Comparison of ENCODE assay signal across 1 cellular context in genomic region chr10:6279540-6280267, GRCh38.
TF ChIP-seq lines count a peak whose summit lies in the region.

No MANE protein-coding gene starts in this region.

TF ChIP-seq in HepG2, 621 proteins besides CTCF, POLR2A, EP300 and RAD21 (continued from another document and continues in another):
- TF ChIP-seq SPEN (CRISPR knock-in tag; IDR thresholded peaks at IDR 0.05; ENCODE audit: low read depth), result no peak
- no peak for TF ChIP-seq ZNF562 (CRISPR knock-in tag; IDR thresholded peaks at IDR 0.05; ENCODE audit: borderline replicate concordance)
- no peak for TF ChIP-seq SMARCC2 (IDR thresholded peaks at IDR 0.05)
- TF ChIP-seq ZNF782 (CRISPR knock-in tag; IDR thresholded peaks at IDR 0.05; ENCODE audit: borderline replicate concordance), result no peak
- TF ChIP-seq MTF1 (CRISPR knock-in tag; IDR thresholded peaks at IDR 0.05), result no peak
- no peak for TF ChIP-seq MAZ (IDR thresholded peaks at IDR 0.05; ENCODE audit: borderline replicate concordance, low read depth, low read length)
- no peak for TF ChIP-seq MAZ (CRISPR knock-in tag; IDR thresholded peaks at IDR 0.05; ENCODE audit: low read depth)
- no peak for TF ChIP-seq MTF2 (CRISPR knock-in tag; IDR thresholded peaks at IDR 0.05; ENCODE audit: borderline replicate concordance)
- no peak for TF ChIP-seq KDM4B (CRISPR knock-in tag; IDR thresholded peaks at IDR 0.05)
- peak; percentile 53; the same call in 1 of the 2 replicates for TF ChIP-seq FOXJ3 (CRISPR knock-in tag; IDR thresholded peaks at IDR 0.05; ENCODE audit: borderline replicate concordance)
- TF ChIP-seq DRAP1 (CRISPR knock-in tag; IDR thresholded peaks at IDR 0.05), result 0 out of 2 replicates have a peak, but pooled peaks have one; percentile 53
- TF ChIP-seq, protein P1, sequence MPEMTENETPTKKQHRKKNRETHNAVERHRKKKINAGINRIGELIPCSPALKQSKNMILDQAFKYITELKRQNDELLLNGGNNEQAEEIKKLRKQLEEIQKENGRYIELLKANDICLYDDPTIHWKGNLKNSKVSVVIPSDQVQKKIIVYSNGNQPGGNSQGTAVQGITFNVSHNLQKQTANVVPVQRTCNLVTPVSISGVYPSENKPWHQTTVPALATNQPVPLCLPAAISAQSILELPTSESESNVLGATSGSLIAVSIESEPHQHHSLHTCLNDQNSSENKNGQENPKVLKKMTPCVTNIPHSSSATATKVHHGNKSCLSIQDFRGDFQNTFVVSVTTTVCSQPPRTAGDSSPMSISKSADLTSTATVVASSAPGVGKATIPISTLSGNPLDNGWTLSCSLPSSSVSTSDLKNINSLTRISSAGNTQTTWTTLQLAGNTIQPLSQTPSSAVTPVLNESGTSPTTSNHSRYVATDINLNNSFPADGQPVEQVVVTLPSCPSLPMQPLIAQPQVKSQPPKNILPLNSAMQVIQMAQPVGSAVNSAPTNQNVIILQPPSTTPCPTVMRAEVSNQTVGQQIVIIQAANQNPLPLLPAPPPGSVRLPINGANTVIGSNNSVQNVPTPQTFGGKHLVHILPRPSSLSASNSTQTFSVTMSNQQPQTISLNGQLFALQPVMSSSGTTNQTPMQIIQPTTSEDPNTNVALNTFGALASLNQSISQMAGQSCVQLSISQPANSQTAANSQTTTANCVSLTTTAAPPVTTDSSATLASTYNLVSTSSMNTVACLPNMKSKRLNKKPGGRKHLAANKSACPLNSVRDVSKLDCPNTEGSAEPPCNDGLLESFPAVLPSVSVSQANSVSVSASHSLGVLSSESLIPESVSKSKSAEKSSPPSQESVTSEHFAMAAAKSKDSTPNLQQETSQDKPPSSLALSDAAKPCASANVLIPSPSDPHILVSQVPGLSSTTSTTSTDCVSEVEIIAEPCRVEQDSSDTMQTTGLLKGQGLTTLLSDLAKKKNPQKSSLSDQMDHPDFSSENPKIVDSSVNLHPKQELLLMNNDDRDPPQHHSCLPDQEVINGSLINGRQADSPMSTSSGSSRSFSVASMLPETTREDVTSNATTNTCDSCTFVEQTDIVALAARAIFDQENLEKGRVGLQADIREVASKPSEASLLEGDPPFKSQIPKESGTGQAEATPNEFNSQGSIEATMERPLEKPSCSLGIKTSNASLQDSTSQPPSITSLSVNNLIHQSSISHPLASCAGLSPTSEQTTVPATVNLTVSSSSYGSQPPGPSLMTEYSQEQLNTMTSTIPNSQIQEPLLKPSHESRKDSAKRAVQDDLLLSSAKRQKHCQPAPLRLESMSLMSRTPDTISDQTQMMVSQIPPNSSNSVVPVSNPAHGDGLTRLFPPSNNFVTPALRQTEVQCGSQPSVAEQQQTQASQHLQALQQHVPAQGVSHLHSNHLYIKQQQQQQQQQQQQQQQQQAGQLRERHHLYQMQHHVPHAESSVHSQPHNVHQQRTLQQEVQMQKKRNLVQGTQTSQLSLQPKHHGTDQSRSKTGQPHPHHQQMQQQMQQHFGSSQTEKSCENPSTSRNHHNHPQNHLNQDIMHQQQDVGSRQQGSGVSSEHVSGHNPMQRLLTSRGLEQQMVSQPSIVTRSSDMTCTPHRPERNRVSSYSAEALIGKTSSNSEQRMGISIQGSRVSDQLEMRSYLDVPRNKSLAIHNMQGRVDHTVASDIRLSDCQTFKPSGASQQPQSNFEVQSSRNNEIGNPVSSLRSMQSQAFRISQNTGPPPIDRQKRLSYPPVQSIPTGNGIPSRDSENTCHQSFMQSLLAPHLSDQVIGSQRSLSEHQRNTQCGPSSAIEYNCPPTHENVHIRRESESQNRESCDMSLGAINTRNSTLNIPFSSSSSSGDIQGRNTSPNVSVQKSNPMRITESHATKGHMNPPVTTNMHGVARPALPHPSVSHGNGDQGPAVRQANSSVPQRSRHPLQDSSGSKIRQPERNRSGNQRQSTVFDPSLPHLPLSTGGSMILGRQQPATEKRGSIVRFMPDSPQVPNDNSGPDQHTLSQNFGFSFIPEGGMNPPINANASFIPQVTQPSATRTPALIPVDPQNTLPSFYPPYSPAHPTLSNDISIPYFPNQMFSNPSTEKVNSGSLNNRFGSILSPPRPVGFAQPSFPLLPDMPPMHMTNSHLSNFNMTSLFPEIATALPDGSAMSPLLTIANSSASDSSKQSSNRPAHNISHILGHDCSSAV (CRISPR knock-in tag; IDR thresholded peaks at IDR 0.05; ENCODE audit: borderline replicate concordance), result peak; percentile 62; the same call in 1 of the 2 replicates
- TF ChIP-seq ZNF576 (CRISPR knock-in tag; IDR thresholded peaks at IDR 0.05), result no peak
- TF ChIP-seq HDAC1 (CRISPR knock-in tag; IDR thresholded peaks at IDR 0.05), result peak; percentile 66
- TF ChIP-seq ZMAT3 (CRISPR knock-in tag; conservative IDR thresholded peaks at IDR 0.05), result no peak
- TF ChIP-seq, protein P2, sequence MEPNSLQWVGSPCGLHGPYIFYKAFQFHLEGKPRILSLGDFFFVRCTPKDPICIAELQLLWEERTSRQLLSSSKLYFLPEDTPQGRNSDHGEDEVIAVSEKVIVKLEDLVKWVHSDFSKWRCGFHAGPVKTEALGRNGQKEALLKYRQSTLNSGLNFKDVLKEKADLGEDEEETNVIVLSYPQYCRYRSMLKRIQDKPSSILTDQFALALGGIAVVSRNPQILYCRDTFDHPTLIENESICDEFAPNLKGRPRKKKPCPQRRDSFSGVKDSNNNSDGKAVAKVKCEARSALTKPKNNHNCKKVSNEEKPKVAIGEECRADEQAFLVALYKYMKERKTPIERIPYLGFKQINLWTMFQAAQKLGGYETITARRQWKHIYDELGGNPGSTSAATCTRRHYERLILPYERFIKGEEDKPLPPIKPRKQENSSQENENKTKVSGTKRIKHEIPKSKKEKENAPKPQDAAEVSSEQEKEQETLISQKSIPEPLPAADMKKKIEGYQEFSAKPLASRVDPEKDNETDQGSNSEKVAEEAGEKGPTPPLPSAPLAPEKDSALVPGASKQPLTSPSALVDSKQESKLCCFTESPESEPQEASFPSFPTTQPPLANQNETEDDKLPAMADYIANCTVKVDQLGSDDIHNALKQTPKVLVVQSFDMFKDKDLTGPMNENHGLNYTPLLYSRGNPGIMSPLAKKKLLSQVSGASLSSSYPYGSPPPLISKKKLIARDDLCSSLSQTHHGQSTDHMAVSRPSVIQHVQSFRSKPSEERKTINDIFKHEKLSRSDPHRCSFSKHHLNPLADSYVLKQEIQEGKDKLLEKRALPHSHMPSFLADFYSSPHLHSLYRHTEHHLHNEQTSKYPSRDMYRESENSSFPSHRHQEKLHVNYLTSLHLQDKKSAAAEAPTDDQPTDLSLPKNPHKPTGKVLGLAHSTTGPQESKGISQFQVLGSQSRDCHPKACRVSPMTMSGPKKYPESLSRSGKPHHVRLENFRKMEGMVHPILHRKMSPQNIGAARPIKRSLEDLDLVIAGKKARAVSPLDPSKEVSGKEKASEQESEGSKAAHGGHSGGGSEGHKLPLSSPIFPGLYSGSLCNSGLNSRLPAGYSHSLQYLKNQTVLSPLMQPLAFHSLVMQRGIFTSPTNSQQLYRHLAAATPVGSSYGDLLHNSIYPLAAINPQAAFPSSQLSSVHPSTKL (CRISPR knock-in tag; IDR thresholded peaks at IDR 0.05), result peak; percentile 94
- TF ChIP-seq ZNF441 (CRISPR knock-in tag; IDR thresholded peaks at IDR 0.05; ENCODE audit: borderline replicate concordance), result no peak
- TF ChIP-seq RXRA (CRISPR knock-in tag; IDR thresholded peaks at IDR 0.05), result peak; percentile 97
- peak; percentile 67; the same call in 1 of the 2 replicates for TF ChIP-seq NR2F2 (IDR thresholded peaks at IDR 0.05; ENCODE audit: borderline replicate concordance, low read depth)
- no peak for TF ChIP-seq PLRG1 (conservative IDR thresholded peaks at IDR 0.05)
- no peak for TF ChIP-seq NFRKB (IDR thresholded peaks at IDR 0.05)
- no peak for TF ChIP-seq ZNF7 (CRISPR knock-in tag; IDR thresholded peaks at IDR 0.05)
- no peak; the same call in 1 of the 2 replicates for TF ChIP-seq GMEB1 (CRISPR knock-in tag; IDR thresholded peaks at IDR 0.05; ENCODE audit: borderline replicate concordance)
- TF ChIP-seq AGO1 (IDR thresholded peaks at IDR 0.05; ENCODE audit: low read depth, low read length, poor library complexity, severe bottlenecking), result no peak
- TF ChIP-seq, protein P3, sequence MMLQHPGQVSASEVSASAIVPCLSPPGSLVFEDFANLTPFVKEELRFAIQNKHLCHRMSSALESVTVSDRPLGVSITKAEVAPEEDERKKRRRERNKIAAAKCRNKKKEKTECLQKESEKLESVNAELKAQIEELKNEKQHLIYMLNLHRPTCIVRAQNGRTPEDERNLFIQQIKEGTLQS (CRISPR knock-in tag; IDR thresholded peaks at IDR 0.05), result no peak
- no peak for TF ChIP-seq MAF1 (CRISPR knock-in tag; IDR thresholded peaks at IDR 0.05; ENCODE audit: borderline replicate concordance)
- peak; percentile 84; the same call in 1 of the 2 replicates for TF ChIP-seq THRA (CRISPR knock-in tag; IDR thresholded peaks at IDR 0.05; ENCODE audit: borderline replicate concordance)
- TF ChIP-seq SIN3A (IDR thresholded peaks at IDR 0.05; ENCODE audit: borderline replicate concordance, low read depth, low read length), result 0 out of 2 replicates have a peak, but pooled peaks have one; percentile 27
- no peak for TF ChIP-seq PAWR (CRISPR knock-in tag; IDR thresholded peaks at IDR 0.05; ENCODE audit: borderline replicate concordance)
- peak; percentile 68 for TF ChIP-seq CREM (IDR thresholded peaks at IDR 0.05)
- TF ChIP-seq CREM (CRISPR knock-in tag; IDR thresholded peaks at IDR 0.05), result no peak
- no peak for TF ChIP-seq AKAP8 (CRISPR knock-in tag; IDR thresholded peaks at IDR 0.05)
- no peak for TF ChIP-seq ZSCAN30 (CRISPR knock-in tag; IDR thresholded peaks at IDR 0.05)
- peak; percentile 80 for TF ChIP-seq MED1 (CRISPR knock-in tag; IDR thresholded peaks at IDR 0.05)
- no peak for TF ChIP-seq ARNT (IDR thresholded peaks at IDR 0.05)
- no peak for TF ChIP-seq ZFP36 (IDR thresholded peaks at IDR 0.05; ENCODE audit: borderline replicate concordance, low read depth, low read length, partially characterized antibody)
- TF ChIP-seq ZNF644 (CRISPR knock-in tag; IDR thresholded peaks at IDR 0.05; ENCODE audit: low read depth), result peak; percentile 79
- TF ChIP-seq, protein P4, sequence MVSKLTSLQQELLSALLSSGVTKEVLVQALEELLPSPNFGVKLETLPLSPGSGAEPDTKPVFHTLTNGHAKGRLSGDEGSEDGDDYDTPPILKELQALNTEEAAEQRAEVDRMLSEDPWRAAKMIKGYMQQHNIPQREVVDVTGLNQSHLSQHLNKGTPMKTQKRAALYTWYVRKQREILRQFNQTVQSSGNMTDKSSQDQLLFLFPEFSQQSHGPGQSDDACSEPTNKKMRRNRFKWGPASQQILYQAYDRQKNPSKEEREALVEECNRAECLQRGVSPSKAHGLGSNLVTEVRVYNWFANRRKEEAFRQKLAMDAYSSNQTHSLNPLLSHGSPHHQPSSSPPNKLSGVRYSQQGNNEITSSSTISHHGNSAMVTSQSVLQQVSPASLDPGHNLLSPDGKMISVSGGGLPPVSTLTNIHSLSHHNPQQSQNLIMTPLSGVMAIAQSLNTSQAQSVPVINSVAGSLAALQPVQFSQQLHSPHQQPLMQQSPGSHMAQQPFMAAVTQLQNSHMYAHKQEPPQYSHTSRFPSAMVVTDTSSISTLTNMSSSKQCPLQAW (CRISPR knock-in tag; IDR thresholded peaks at IDR 0.05), result peak; percentile 97
- TF ChIP-seq ZSCAN31 (CRISPR knock-in tag; IDR thresholded peaks at IDR 0.05; ENCODE audit: low read depth), result no peak
- TF ChIP-seq ZFAT (CRISPR knock-in tag; conservative IDR thresholded peaks at IDR 0.05), result no peak
- TF ChIP-seq TBP (CRISPR knock-in tag; IDR thresholded peaks at IDR 0.05), result no peak
- no peak for TF ChIP-seq TOPORS (CRISPR knock-in tag; IDR thresholded peaks at IDR 0.05)
- no peak for TF ChIP-seq STAT5B (CRISPR knock-in tag; IDR thresholded peaks at IDR 0.05)
- no peak for TF ChIP-seq ZNF678 (CRISPR knock-in tag; IDR thresholded peaks at IDR 0.05)
- peak; percentile 57 for TF ChIP-seq XRCC5 (optimal IDR thresholded peaks at IDR 0.05; ENCODE audit: low read length)
- TF ChIP-seq ZSCAN22 (CRISPR knock-in tag; IDR thresholded peaks at IDR 0.05), result no peak
- TF ChIP-seq, protein P5, sequence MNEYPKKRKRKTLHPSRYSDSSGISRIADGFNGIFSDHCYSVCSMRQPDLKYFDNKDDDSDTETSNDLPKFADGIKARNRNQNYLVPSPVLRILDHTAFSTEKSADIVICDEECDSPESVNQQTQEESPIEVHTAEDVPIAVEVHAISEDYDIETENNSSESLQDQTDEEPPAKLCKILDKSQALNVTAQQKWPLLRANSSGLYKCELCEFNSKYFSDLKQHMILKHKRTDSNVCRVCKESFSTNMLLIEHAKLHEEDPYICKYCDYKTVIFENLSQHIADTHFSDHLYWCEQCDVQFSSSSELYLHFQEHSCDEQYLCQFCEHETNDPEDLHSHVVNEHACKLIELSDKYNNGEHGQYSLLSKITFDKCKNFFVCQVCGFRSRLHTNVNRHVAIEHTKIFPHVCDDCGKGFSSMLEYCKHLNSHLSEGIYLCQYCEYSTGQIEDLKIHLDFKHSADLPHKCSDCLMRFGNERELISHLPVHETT (CRISPR knock-in tag; conservative IDR thresholded peaks at IDR 0.05), result no peak
- TF ChIP-seq HNRNPUL1 (IDR thresholded peaks at IDR 0.05; ENCODE audit: low read depth, low read length), result no peak
- no peak for TF ChIP-seq ZNF619 (CRISPR knock-in tag; IDR thresholded peaks at IDR 0.05)
- no peak; the same call in 1 of the 2 replicates for TF ChIP-seq HOXD1 (CRISPR knock-in tag; IDR thresholded peaks at IDR 0.05)
- peak; percentile 51 to 72; a peak in 2 of 4 replicates for TF ChIP-seq NR2F1 (CRISPR knock-in tag; IDR thresholded peaks at IDR 0.05)
